Comparison of ENCODE assay signal across 29 cellular contexts in genomic region chr4:5448286-5448685, GRCh38.
"Had no signal": no experiment of that assay in that cellular context is flagged by ENCODE, and none has a peak within 500 bp of the region (broad histone marks: within the 10 kb centered on the region; RNA-seq: fewer than 3 reads in every experiment).

No MANE protein-coding gene starts in this region.

- H3K9me3 Mint-ChIP-seq: activated naive CD4-positive, alpha-beta T cell treated with anti-CD3 and anti-CD28 coated beads, Interleukin-2, amount 10 ng/mL, durations not matched to agents 7 days and 5 days; activated naive CD8-positive, alpha-beta T cell treated with anti-CD3 and anti-CD28 coated beads for 36 hours; activated T-cell treated with anti-CD3 and anti-CD28 coated beads, Interleukin-2, amount 50 U/mL, for 72 hours; T-helper 1 cell treated with Interleukin-12 subunit alpha and Interleukin-12 subunit beta and Interleukin-4 antibody, amounts not matched to agents 30 μg/mL and 1 μg/mL, for 36 hours; WTC11 had no signal

- H3K4me3 ChIP-seq: Peyer's patch, SJSA1 had no signal

- H3K27me3 ChIP-seq: Peyer's patch, SJSA1 had no signal

- H3K36me3 ChIP-seq: Peyer's patch, SJSA1 had no signal

- H3K27ac ChIP-seq: Peyer's patch, RWPE1, SJSA1 had no signal

- H3K27me3 Mint-ChIP-seq: activated naive CD4-positive, alpha-beta T cell treated with anti-CD3 and anti-CD28 coated beads, Interleukin-2, amount 10 ng/mL, durations not matched to agents 7 days and 5 days; activated naive CD8-positive, alpha-beta T cell treated with anti-CD3 and anti-CD28 coated beads for 36 hours had no signal

- DNase-seq: activated CD4-positive, alpha-beta T cell treated with anti-CD3 and anti-CD28 coated beads for 48 hours; activated CD4-positive, alpha-beta T cell treated with anti-CD3 and anti-CD28 coated beads, Interleukin-2, amount 50 U/mL, for 4 hours; activated CD4-positive, CD25-positive, alpha-beta regulatory T cell treated with anti-CD3 and anti-CD28 coated beads, Interleukin-2, amount 50 U/mL, for 72 hours; activated CD8-positive, alpha-beta T cell treated with anti-CD3 and anti-CD28 coated beads, Interleukin-2, amount 10 ng/mL, durations not matched to agents 7 days and 5 days; activated gamma-delta T cell treated with Interleukin-2 at 50 U/mL for 16 hours; activated naive CD4-positive, alpha-beta T cell treated with anti-CD3 and anti-CD28 coated beads, Interleukin-2, amount 10 ng/mL, durations not matched to agents 7 days and 5 days; activated naive CD8-positive, alpha-beta T cell treated with anti-CD3 and anti-CD28 coated beads for 36 hours; activated T-cell treated with anti-CD3 and anti-CD28 coated beads, Interleukin-2, amount 50 U/mL, for 72 hours; anterior cingulate cortex; caudate nucleus; IMR-90; Kasumi-1; KBM-7; NCI-H1048; NCI-H1417 treated with DMSO at 0.1 percent for 48 hours; NCI-H1694; NCI-H2029 treated with DMSO at 0.1 percent for 48 hours; NCI-H345; NCI-H510A; NCI-H526 treated with DMSO at 0.1 percent for 48 hours; NCI-H82; Peyer's patch; SHP77 had no signal

- H3K27ac Mint-ChIP-seq: activated CD8-positive, alpha-beta T cell treated with anti-CD3 and anti-CD28 coated beads, Interleukin-2, amount 10 ng/mL, durations not matched to agents 7 days and 5 days; activated naive CD4-positive, alpha-beta T cell treated with anti-CD3 and anti-CD28 coated beads, Interleukin-2, amount 10 ng/mL, durations not matched to agents 7 days and 5 days; activated naive CD8-positive, alpha-beta T cell treated with anti-CD3 and anti-CD28 coated beads for 36 hours; activated T-cell treated with anti-CD3 and anti-CD28 coated beads, Interleukin-2, amount 50 U/mL, for 72 hours; activated T-helper 2 cell treated with anti-CD3 and anti-CD28 coated beads, Interferon-gamma antibody, Interleukin-2, Interleukin-4, amounts not matched to agents 10 μg/mL and 5 μg/mL and 100 μg/mL, durations not matched to agents 14 hours and 24 hours and 36 hours; T-helper 1 cell treated with Interleukin-12 subunit alpha and Interleukin-12 subunit beta and Interleukin-4 antibody, amounts not matched to agents 30 μg/mL and 1 μg/mL, for 36 hours; WTC11 had no signal

- ATAC-seq: activated CD8-positive, alpha-beta T cell treated with anti-CD3 and anti-CD28 coated beads, Interleukin-2, amount 10 ng/mL, durations not matched to agents 7 days and 5 days; activated T-cell treated with anti-CD3 and anti-CD28 coated beads, Interleukin-2, amount 50 U/mL, for 72 hours; SK-N-SH treated with all-trans-retinoic acid at 6 μM for 48 hours; WTC11 had no signal

- H3K4me1 Mint-ChIP-seq: activated naive CD4-positive, alpha-beta T cell treated with anti-CD3 and anti-CD28 coated beads, Interleukin-2, amount 10 ng/mL, durations not matched to agents 7 days and 5 days; activated naive CD8-positive, alpha-beta T cell treated with anti-CD3 and anti-CD28 coated beads for 36 hours had no signal

- H3K9me3 ChIP-seq: Peyer's patch, SJSA1 had no signal

- H3K4me3 Mint-ChIP-seq: activated CD8-positive, alpha-beta T cell treated with anti-CD3 and anti-CD28 coated beads, Interleukin-2, amount 10 ng/mL, durations not matched to agents 7 days and 5 days; activated naive CD4-positive, alpha-beta T cell treated with anti-CD3 and anti-CD28 coated beads, Interleukin-2, amount 10 ng/mL, durations not matched to agents 7 days and 5 days; activated naive CD8-positive, alpha-beta T cell treated with anti-CD3 and anti-CD28 coated beads for 36 hours; activated T-cell treated with anti-CD3 and anti-CD28 coated beads, Interleukin-2, amount 50 U/mL, for 72 hours; T-helper 1 cell treated with Interleukin-12 subunit alpha and Interleukin-12 subunit beta and Interleukin-4 antibody, amounts not matched to agents 30 μg/mL and 1 μg/mL, for 36 hours; WTC11 had no signal

- H3K36me3 Mint-ChIP-seq: activated naive CD4-positive, alpha-beta T cell treated with anti-CD3 and anti-CD28 coated beads, Interleukin-2, amount 10 ng/mL, durations not matched to agents 7 days and 5 days; activated naive CD8-positive, alpha-beta T cell treated with anti-CD3 and anti-CD28 coated beads for 36 hours had no signal

- H3K4me1 ChIP-seq: Peyer's patch, SJSA1 had no signal
